31 cellular contexts compared by ENCODE assay signal in genomic region chr2:4579977-4580376, GRCh38.
DNase-seq lines count a peak whose midpoint lies in the region; ATAC-seq, FAIRE-seq and TF ChIP-seq lines count a peak whose summit lies in the region.
"Had no signal": no experiment of that assay in that cellular context is flagged by ENCODE, and none has a peak within 500 bp of the region (broad histone marks: within the 10 kb centered on the region; RNA-seq: fewer than 3 reads in every experiment).

No MANE protein-coding gene starts in this region.

- TF ChIP-seq POLR2A in HepG2 (IDR thresholded peaks at IDR 0.05; ENCODE audit: insufficient read depth in 1 of 2, low read depth in 2 of 2, low read length in 2 of 2) (no peak), right lobe of liver (IDR thresholded peaks at IDR 0.05) (no peak), endothelial cell of umbilical vein (IDR thresholded peaks at IDR 0.05; ENCODE audit: low read depth, low read length) (no peak)

- no peak for TF ChIP-seq CTCF in HepG2 (CRISPR knock-in tag; IDR thresholded peaks at IDR 0.05)
- no peak for TF ChIP-seq CTCF in right lobe of liver (IDR thresholded peaks at IDR 0.05)
- TF ChIP-seq CTCF in endothelial cell of umbilical vein (IDR thresholded peaks at IDR 0.05; ENCODE audit: extremely low read depth in 1 of 2, insufficient read depth in 1 of 2, low read depth in 1 of 2, low read length in 2 of 2) = no peak

- POLR2A ChIA-PET in HepG2 (lab: Yijun Ruan, JAX) = no interaction called here
- POLR2A ChIA-PET in endothelial cell of umbilical vein (lab: Charles Lee) = no interaction called here

- FAIRE-seq in HepG2 (lab: Jason Lieb, UNC) (no peak), endothelial cell of umbilical vein (lab: Jason Lieb, UNC) (peak; percentile 8)
- FAIRE-seq: A204.1, A549, D721Med had no signal

- no peak overlapping the region for H3K9ac ChIP-seq in HepG2 (ENCODE audit: insufficient read depth, low read depth, low read length)
- H3K9ac ChIP-seq in endothelial cell of umbilical vein (replicated peaks; ENCODE audit: extremely low read depth, insufficient read depth, low read length) = no peak overlapping the region
- H3K9ac ChIP-seq: BLaER1; BLaER1 treated with 17β-estradiol and CSF1 and Interleukin-3, amounts not matched to agents 10 nM and 100 nM had no signal

- peaks cover 91% of the 10 kb centered on the region for H3K9me3 ChIP-seq in HepG2 (ENCODE audit: low read length)
- H3K9me3 ChIP-seq in right lobe of liver = no peaks in the 10 kb centered on the region
- no peaks in the 10 kb centered on the region for H3K9me3 ChIP-seq in endothelial cell of umbilical vein (replicated peaks; ENCODE audit: control insufficient read depth, insufficient read depth, low read length)
- H3K9me3 ChIP-seq: BE2C, BLaER1, Caco-2 had no signal

- intact Hi-C loops in HepG2 (cut with micrococcal nuclease; ENCODE audit: unreplicated experiment) (no loop called here), right lobe of liver (cut with DNase I) (no loop called here), endothelial cell of umbilical vein (cut with micrococcal nuclease) (no loop called here)

- no peak overlapping the region for H3K4me2 ChIP-seq in HepG2 (ENCODE audit: low read depth, low read length)
- no peak overlapping the region for H3K4me2 ChIP-seq in endothelial cell of umbilical vein (ENCODE audit: insufficient read depth, low read length)
- H3K4me2 ChIP-seq: A549; BLaER1; BLaER1 treated with 17β-estradiol and CSF1 and Interleukin-3, amounts not matched to agents 10 nM and 100 nM had no signal

- ATAC-seq in HepG2 (no peak), right lobe of liver (no peak)
- ATAC-seq: A549; CD8-positive, alpha-beta T cell had no signal

- H2AFZ ChIP-seq in HepG2 (ENCODE audit: low read length) (no peak overlapping the region), endothelial cell of umbilical vein (ENCODE audit: low read depth, low read length) (no peak overlapping the region)

- in situ Hi-C loops in HepG2 (cut with HindIII; ENCODE audit: extremely low pct_ligation_motif_present, low pct_unique_long_range_greater_than_20kb) = no loop called here

- under 1% methylated on average over 3 of the region's 3 CpGs for WGBS in HepG2 (ENCODE audit: low lambda C conversion rate)
- 18% methylated on average over 3 of the region's 3 CpGs for WGBS in right lobe of liver (ENCODE audit: insufficient coverage, low coverage, low lambda C conversion rate, missing lambda C conversion rate)

- TF ChIP-seq EP300 in HepG2 (IDR thresholded peaks at IDR 0.05; ENCODE audit: low read depth in 2 of 2, low read length in 2 of 2) (no peak), HepG2 (CRISPR knock-in tag; IDR thresholded peaks at IDR 0.05; ENCODE audit: borderline replicate concordance) (no peak)

- no peaks in the 10 kb centered on the region for H3K36me3 ChIP-seq in HepG2 (replicated peaks in 1 of 2; ENCODE audit: control insufficient read depth in 1 of 2, insufficient read depth in 2 of 2, low read length in 2 of 2)
- H3K36me3 ChIP-seq in right lobe of liver = no peaks in the 10 kb centered on the region
- H3K36me3 ChIP-seq in endothelial cell of umbilical vein (ENCODE audit: control insufficient read depth in 2 of 2, extremely low read depth in 1 of 2, insufficient read depth in 2 of 2, low read length in 2 of 2) = no peaks in the 10 kb centered on the region
- H3K36me3 ChIP-seq: BE2C; BLaER1; BLaER1 treated with 17β-estradiol and CSF1 and Interleukin-3, amounts not matched to agents 10 nM and 100 nM had no signal

- H3K27ac ChIP-seq in HepG2 (ENCODE audit: extremely low read length, insufficient read depth, low read length) = no peak overlapping the region
- no peak overlapping the region for H3K27ac ChIP-seq in right lobe of liver
- H3K27ac ChIP-seq in endothelial cell of umbilical vein (ENCODE audit: insufficient read depth, low read depth, low read length) = no peak overlapping the region
- H3K27ac ChIP-seq: 22Rv1; A549; BLaER1; BLaER1 treated with 17β-estradiol and CSF1 and Interleukin-3, amounts not matched to agents 10 nM and 100 nM; C4-2B had no signal

- DNase-seq in HepG2 (ENCODE audit: low spot score) = no peak
- DNase-seq in right lobe of liver = no peak
- no peak for DNase-seq in endothelial cell of umbilical vein (ENCODE audit: low read depth, low spot score)
- no peak for DNase-seq in retina
- DNase-seq: 8988T; ACHN; AML-193; BE2C; C1 segment of cervical spinal cord; Caco-2; Calu3; CD4-positive, alpha-beta memory T cell; CD4-positive, alpha-beta T cell; CD4-positive, CD25-positive, alpha-beta regulatory T cell; CD8-positive, alpha-beta memory T cell; CD8-positive, alpha-beta T cell; COR-L47; DMS 273 treated with DMSO at 0.1 percent for 48 hours; DMS153; DMS53; DMS79; DMS79 treated with DMSO at 0.1 percent for 48 hours; DND-41; EL had no signal

- H3K4me1 ChIP-seq in HepG2 (ENCODE audit: insufficient read depth, low read length) (no peaks in the 10 kb centered on the region), right lobe of liver (no peaks in the 10 kb centered on the region), endothelial cell of umbilical vein (ENCODE audit: control insufficient read depth, extremely low read depth, insufficient read depth, low read length) (no peaks in the 10 kb centered on the region)
- H3K4me1 ChIP-seq: A549; BE2C; BLaER1; BLaER1 treated with 17β-estradiol and CSF1 and Interleukin-3, amounts not matched to agents 10 nM and 100 nM; Caco-2 had no signal

- dilution Hi-C loops in endothelial cell of umbilical vein (cut with MboI; ENCODE audit: extremely low pct_ligation_motif_present, low sequenced_read_pairs) = no loop called here

- H3K27me3 ChIP-seq in HepG2 (ENCODE audit: control insufficient read depth in 1 of 2, insufficient read depth in 2 of 2, low read length in 2 of 2) = no peaks in the 10 kb centered on the region
- H3K27me3 ChIP-seq in right lobe of liver = no peaks in the 10 kb centered on the region
- no peaks in the 10 kb centered on the region for H3K27me3 ChIP-seq in endothelial cell of umbilical vein (ENCODE audit: control insufficient read depth in 2 of 2, insufficient read depth in 2 of 2, low read length in 2 of 2)
- H3K27me3 ChIP-seq: BE2C; BLaER1; BLaER1 treated with 17β-estradiol and CSF1 and Interleukin-3, amounts not matched to agents 10 nM and 100 nM had no signal

- CTCF ChIA-PET in HepG2 (lab: Yijun Ruan, JAX; ENCODE audit: low intra/inter-chr PET ratio, low total read pairs) = no interaction called here
- CTCF ChIA-PET in endothelial cell of umbilical vein (lab: Charles Lee) = no interaction called here

- no peaks in the 10 kb centered on the region for H3K9me1 ChIP-seq in endothelial cell of umbilical vein (replicated peaks; ENCODE audit: control insufficient read depth, extremely low read depth, insufficient read depth, low read length)

- H4K20me1 ChIP-seq in HepG2 (ENCODE audit: insufficient read depth, low read length) (no peaks in the 10 kb centered on the region), endothelial cell of umbilical vein (replicated peaks; ENCODE audit: control insufficient read depth, extremely low read depth, insufficient read depth, low read length) (no peaks in the 10 kb centered on the region)
- H4K20me1 ChIP-seq: BLaER1; BLaER1 treated with 17β-estradiol and CSF1 and Interleukin-3, amounts not matched to agents 10 nM and 100 nM had no signal

- BruUV-seq in HepG2 (replicated peaks; lab: Mats Ljungman, UMichigan) (no TSS peak), endothelial cell of umbilical vein (replicated peaks; lab: Mats Ljungman, UMichigan) (no TSS peak)

- H3K4me3 ChIP-seq in HepG2 (replicated peaks in 1 of 3; ENCODE audit: insufficient read depth in 1 of 3, low read depth in 2 of 3, low read length in 3 of 3) (0 out of 6 replicates have a peak overlapping the region, but pooled peaks of 1 of the 3 experiments have one; percentile 10), right lobe of liver (no peak overlapping the region), endothelial cell of umbilical vein (replicated peaks in 1 of 3; ENCODE audit: insufficient read depth in 1 of 3, low read depth in 1 of 3, low read length in 3 of 3) (no peak overlapping the region)
- H3K4me3 ChIP-seq: A549; BLaER1; BLaER1 treated with 17β-estradiol and CSF1 and Interleukin-3, amounts not matched to agents 10 nM and 100 nM had no signal

- TF ChIP-seq RAD21 in HepG2 (CRISPR knock-in tag; IDR thresholded peaks at IDR 0.05) = no peak

- H3K79me2 ChIP-seq in HepG2 (ENCODE audit: insufficient read depth, low read length) (no peaks in the 10 kb centered on the region), endothelial cell of umbilical vein (ENCODE audit: control insufficient read depth, insufficient read depth, low read length) (no peaks in the 10 kb centered on the region)

TF ChIP-seq in HepG2, 621 proteins besides CTCF, POLR2A, EP300 and RAD21:
- TF ChIP-seq ATF7 (IDR thresholded peaks at IDR 0.05) (peak; percentile 59), ATF7 (CRISPR knock-in tag; IDR thresholded peaks at IDR 0.05) (no peak), MYC (CRISPR knock-in tag; IDR thresholded peaks at IDR 0.05; ENCODE audit: borderline replicate concordance) (no peak), CREB1 (IDR thresholded peaks at IDR 0.05) (peak; percentile 60), CREB1 (CRISPR knock-in tag; IDR thresholded peaks at IDR 0.05) (no peak)

TF ChIP-seq in endothelial cell of umbilical vein, 7 proteins besides CTCF, POLR2A, EP300 and RAD21:
- TF ChIP-seq JUN (IDR thresholded peaks at IDR 0.05; ENCODE audit: borderline replicate concordance, insufficient read depth, insufficient read length, low read depth) = no peak
- TF ChIP-seq MAX (IDR thresholded peaks at IDR 0.05; ENCODE audit: insufficient read depth, insufficient read length) = no peak
- no peak for TF ChIP-seq FOS (IDR thresholded peaks at IDR 0.05; ENCODE audit: borderline replicate concordance, insufficient read depth, low read length)
- no peak for TF ChIP-seq EZH2 (IDR thresholded peaks at IDR 0.05; ENCODE audit: borderline replicate concordance, low read depth, low read length, severe bottlenecking)
- no peak for TF ChIP-seq MYC (IDR thresholded peaks at IDR 0.05; ENCODE audit: low read depth, low read length)
- TF ChIP-seq GATA2 (IDR thresholded peaks at IDR 0.05; ENCODE audit: insufficient read depth, insufficient read length, low read depth, low read length) = no peak
- no peak for TF ChIP-seq POLR2AphosphoS5 (IDR thresholded peaks at IDR 0.05; ENCODE audit: insufficient read depth, low read depth, low read length)
